15 cellular contexts compared by ENCODE assay signal in genomic region chr16:26649646-26650045, GRCh38.
"Had no signal": no experiment of that assay in that cellular context is flagged by ENCODE, and none has a peak within 500 bp of the region (broad histone marks: within the 10 kb centered on the region; RNA-seq: fewer than 3 reads in every experiment).

No MANE protein-coding gene starts in this region.

- DNase-seq: activated CD4-positive, alpha-beta T cell treated with anti-CD3 and anti-CD28 coated beads, Interleukin-2, amount 50 U/mL, for 1 hour; activated CD4-positive, CD25-positive, alpha-beta regulatory T cell; activated naive CD4-positive, alpha-beta T cell treated with anti-CD3 and anti-CD28 coated beads, Interleukin-2, amount 10 ng/mL, durations not matched to agents 7 days and 5 days; activated T-cell treated with anti-CD3 and anti-CD28 coated beads for 4 hours; effector CD4-positive, alpha-beta T cell; foreskin melanocyte; head of caudate nucleus; mammary epithelial cell; spleen; stimulated activated CD4-positive, alpha-beta T cell treated with anti-CD3 and anti-CD28 coated beads, Interleukin-1b, Interleukin-23, amount 100 ng/mL, for 48 hours; stimulated activated naive CD4-positive, alpha-beta T cell; upper lobe of right lung had no signal

- H3K9me3 ChIP-seq: spleen, upper lobe of right lung had no signal

- H3K27ac ChIP-seq: cardiac muscle cell, spleen, upper lobe of right lung had no signal

- ATAC-seq: left lobe of liver, sciatic nerve, upper lobe of right lung had no signal

- H3K4me3 ChIP-seq: cardiac muscle cell, spleen, upper lobe of right lung had no signal

- H3K4me1 ChIP-seq: upper lobe of right lung had no signal

- H3K27me3 ChIP-seq: cardiac muscle cell, upper lobe of right lung had no signal

- H3K36me3 ChIP-seq: cardiac muscle cell, spleen, upper lobe of right lung had no signal
